ENCODE assay signal across 8 cellular contexts in genomic region chr1:58652351-58653184, GRCh38. TPM values are rescaled to one million over a fixed set of nuclear protein-coding genes. Genes with fewer than 3 reads are reported as not detected.
DNase-seq lines count a peak whose midpoint lies in the region; ATAC-seq, FAIRE-seq and TF ChIP-seq lines count a peak whose summit lies in the region.

No MANE protein-coding gene starts in this region.

- H3K4me3 Mint-ChIP-seq in MCF 10A (ENCODE audit: unreplicated experiment) (no peak overlapping the region), immature natural killer cell (no peak overlapping the region)

- H3K4me3 ChIP-seq in AG04450 (ENCODE audit: low read depth, low read length): no peak overlapping the region

- ATAC-seq in HG02973 (IDR thresholded peaks at IDR 0.05; ENCODE audit: unreplicated experiment): peak; percentile 90

- H3K36me3 Mint-ChIP-seq in MCF 10A (ENCODE audit: insufficient read depth, unreplicated experiment) (peaks cover 37% of the 10 kb centered on the region), immature natural killer cell (peaks cover 0 to 18% (median 10%) of the 10 kb centered on the region in 3 donors)

- H3K4me1 Mint-ChIP-seq in MCF 10A (ENCODE audit: insufficient read depth, unreplicated experiment) (peaks cover 22% of the 10 kb centered on the region), immature natural killer cell (peaks cover 29 to 30% of the 10 kb centered on the region in 2 donors)

- no peak overlapping the region for H3K27ac ChIP-seq in AG04450 (ENCODE audit: low read depth, low read length)

- no TSS peak for BruUV-seq in MCF 10A (replicated peaks; lab: Mats Ljungman, UMichigan)

- CTCF ChIA-PET in AG04450 (lab: Charles Lee): interaction anchor here (0.5 to 17.6 kb wide), 48 partner anchors 9 to 1297 kb away, joined by 3 to 492 read pairs (median 4); partner anchors contain the start of gene OMA1
- CTCF ChIA-PET in MCF 10A (lab: Yijun Ruan, JAX): interaction anchor here (0.5 to 5.8 kb wide), 47 partner anchors 8 to 1821 kb away, joined by 3 to 185 read pairs (median 4); partner anchors contain the start of gene TACSTD2

- DNase-seq in AG04450 (ENCODE audit: low read depth, low spot score) (peak; percentile 72), GM18507 (ENCODE audit: extremely low spot score, insufficient read length, low read depth) (peak; percentile 37), NCI-H2029 (lab: John Stamatoyannopoulos, UW) (peak; percentile 84), T-helper 9 cell (peak; percentile 28), MCF 10A (ENCODE audit: unreplicated experiment) (peak; percentile 84), immature natural killer cell (peak; percentile 43 to 54 (median 48))
- DNase-seq in stimulated activated CD4-positive, alpha-beta T cell treated with anti-CD3 and anti-CD28 coated beads, Interleukin-15, amount 100 ng/mL, for 48 hours (ENCODE audit: low read depth in 2 of 2): peak; percentile 19 to 26

- H3K27me3 Mint-ChIP-seq in MCF 10A (ENCODE audit: insufficient read depth, unreplicated experiment) (no peaks in the 10 kb centered on the region), immature natural killer cell (ENCODE audit: low read depth in 3 of 3) (peaks cover 3 to 8% (median 6%) of the 10 kb centered on the region in 3 donors)

- peak; percentile 91 for FAIRE-seq in GM18507 (lab: Jason Lieb, UNC)

- TF ChIP-seq CTCF in AG04450 (IDR thresholded peaks at IDR 0.05; ENCODE audit: low read depth, low read length) (peak; percentile 77), MCF 10A (IDR thresholded peaks at IDR 0.05; ENCODE audit: unreplicated experiment) (peak; percentile 75)

- H3K9me3 Mint-ChIP-seq in MCF 10A (ENCODE audit: unreplicated experiment) (no peaks in the 10 kb centered on the region), immature natural killer cell (no peaks in the 10 kb centered on the region)

- no peak overlapping the region for H3K27ac Mint-ChIP-seq in MCF 10A (ENCODE audit: low read depth, unreplicated experiment)
- peak overlapping the region in 1 of 6 donors; percentile 50 for H3K27ac Mint-ChIP-seq in immature natural killer cell

- intact Hi-C loops in MCF 10A (cut with micrococcal nuclease): loop anchor here (1.0 to 5.0 kb wide), 5 partner anchors 74 to 1105 kb away; partner anchors contain the start of gene OMA1

- H3K27me3 ChIP-seq in AG04450 (ENCODE audit: control insufficient read depth, insufficient read depth, low read length): no peaks in the 10 kb centered on the region

- POLR2A ChIA-PET in AG04450 (lab: Yijun Ruan, JAX): no interaction called here
- POLR2A ChIA-PET in MCF 10A (lab: Yijun Ruan, JAX): interaction anchor here (0.5 to 3.5 kb wide), 14 partner anchors 10 to 1859 kb away, joined by 3 to 26 read pairs (median 6); partner anchors contain the start of genes OMA1 and TACSTD2

- no peaks in the 10 kb centered on the region for H3K9me3 ChIP-seq in AG04450 (ENCODE audit: control insufficient read depth, insufficient read depth, low read length)

RNA-seq across cellular contexts. Expression of gene MYSM1, which starts 47.3 kb away (rescaled TPM):
- polyA plus RNA-seq in AG04450 (2011; rRNA removed) (19.9 and 27.3 TPM in 2 replicates), immature natural killer cell (10 to 100 TPM; 11.3 to 17.6 (median 15.4) TPM)
- polyA minus RNA-seq in AG04450 (2011; rRNA and poly(A)+ RNA removed): 26.1 and 51.0 TPM in 2 replicates
- 22.0 and 25.0 TPM in 2 replicates for total RNA-seq in MCF 10A (2022)

Comparison
In these comparisons a context has a peak if more than half of its experiments do, and no peak if none do; other contexts are left out.
1. DNase-seq: peak in every context shown above with its lines; median percentile 84 in NCI-H2029; 84 in MCF 10A; 72 in AG04450; 48 in immature natural killer cell; 37 in GM18507; 28 in T-helper 9 cell; 22 in stimulated activated CD4-positive, alpha-beta T cell treated with anti-CD3 and anti-CD28 coated beads, Interleukin-15, amount 100 ng/mL, for 48 hours.